In genomic region chr6:36539814-36540568, GRCh38 we compare ENCODE assay signal across 1 cellular context.
TF ChIP-seq lines count a peak whose summit lies in the region.

No MANE protein-coding gene starts in this region.

TF ChIP-seq in HCT116, 20 proteins besides CTCF, POLR2A, EP300 and RAD21 (continued from another document):
- TF ChIP-seq REST (IDR thresholded peaks at IDR 0.05; ENCODE audit: low read depth) (no peak), ELF1 (IDR thresholded peaks at IDR 0.05; ENCODE audit: borderline replicate concordance, low read depth) (no peak), CBX3 (IDR thresholded peaks at IDR 0.05; ENCODE audit: low read depth) (no peak), ZFX (IDR thresholded peaks at IDR 0.05) (no peak), FOSL1 (IDR thresholded peaks at IDR 0.05; ENCODE audit: low read depth) (no peak), JUND (IDR thresholded peaks at IDR 0.05) (no peak), CEBPB (IDR thresholded peaks at IDR 0.05; ENCODE audit: low read depth) (no peak), SIN3A (IDR thresholded peaks at IDR 0.05; ENCODE audit: low read depth) (no peak)
